In genomic region chr16:87062569-87063442, GRCh38 we compare ENCODE assay signal across 8 cellular contexts.
A peak's percentile ranks its signal among the peaks of the same experiment; 100 is the strongest.
DNase-seq lines count a peak whose midpoint lies in the region; ATAC-seq and TF ChIP-seq lines count a peak whose summit lies in the region.

No MANE protein-coding gene starts in this region.

- H3K36me3 ChIP-seq in SJSA1, result no peaks in the 10 kb centered on the region
- H3K36me3 ChIP-seq in body of pancreas (replicated peaks in 1 of 2; ENCODE audit: insufficient read depth in 1 of 2, low read depth in 2 of 2), result no peaks in the 10 kb centered on the region
- H3K36me3 ChIP-seq in iPS-20b (ENCODE audit: insufficient read depth, low read depth, low read length), result no peaks in the 10 kb centered on the region
- no peaks in the 10 kb centered on the region for H3K36me3 ChIP-seq in spleen

- peak; percentile 18 for DNase-seq in DMS153 (lab: John Stamatoyannopoulos, UW)
- DNase-seq in HuH-7 (ENCODE audit: low spot score), result peak; percentile 98
- DNase-seq in SJSA1 (ENCODE audit: low read depth in 1 of 2, low spot score in 2 of 2), result peak; percentile 79
- peak; percentile 73 to 85 (median 76) for DNase-seq in body of pancreas
- DNase-seq in spleen, result no peak
- DNase-seq in GF-D8 (lab: John Stamatoyannopoulos, UW), result no peak

- H3K27ac ChIP-seq in SJSA1 (no peak overlapping the region), body of pancreas (no peak overlapping the region), iPS-20b (ENCODE audit: low read length) (no peak overlapping the region), spleen (no peak overlapping the region)

- 42% methylated on average over 26 of the region's 26 CpGs for WGBS in body of pancreas, 2 donors
- 44 to 48% (median 45%) methylated on average over 26 of the region's 26 CpGs for WGBS in spleen, 5 donors

- H3K9me3 ChIP-seq in SJSA1 (replicated peaks) (no peaks in the 10 kb centered on the region), body of pancreas (no peaks in the 10 kb centered on the region), iPS-20b (ENCODE audit: insufficient read depth, low read depth, low read length) (no peaks in the 10 kb centered on the region), spleen (no peaks in the 10 kb centered on the region)

- ATAC-seq in body of pancreas (peak; percentile 95), GM19452 (IDR thresholded peaks at IDR 0.05; ENCODE audit: unreplicated experiment) (no peak)

- no peak overlapping the region for H3K4me3 ChIP-seq in SJSA1
- H3K4me3 ChIP-seq in body of pancreas, result no peak overlapping the region
- H3K4me3 ChIP-seq in iPS-20b (ENCODE audit: low read length), result peak overlapping the region; percentile 36; the same call in 1 of the 2 replicates
- no peak overlapping the region for H3K4me3 ChIP-seq in spleen

- no peak overlapping the region for H3K9ac ChIP-seq in iPS-20b (ENCODE audit: low read depth, low read length)

- TF ChIP-seq CTCF in body of pancreas (IDR thresholded peaks at IDR 0.05) (peak; percentile 62 to 91 (median 69)), spleen (IDR thresholded peaks at IDR 0.05 in 8 of 11, conservative IDR thresholded peaks at IDR 0.05 in 3 of 11) (peak; percentile 46 to 81 (median 65))

- H3K4me1 ChIP-seq in SJSA1 (replicated peaks) (peaks cover 20% of the 10 kb centered on the region), body of pancreas (peaks cover 10% of the 10 kb centered on the region), iPS-20b (ENCODE audit: insufficient read depth, low read length) (no peaks in the 10 kb centered on the region), spleen (peaks cover 0 to 47% (median 16%) of the 10 kb centered on the region in 6 donors)

- intact Hi-C loops in body of pancreas (cut with DNase I) (no loop called here), spleen (cut with DNase I; ENCODE audit: low total_unique reads) (loop anchor here (2.0 kb wide), 1 partner anchor 500 kb away; no protein-coding TSS in a partner anchor)

- no peaks in the 10 kb centered on the region for H3K27me3 ChIP-seq in SJSA1 (replicated peaks)
- H3K27me3 ChIP-seq in body of pancreas, result no peaks in the 10 kb centered on the region
- H3K27me3 ChIP-seq in iPS-20b (ENCODE audit: insufficient read depth, low read length), result peaks cover 11% of the 10 kb centered on the region; the same call in 1 of the 2 replicates
- peaks cover 0 to 68% (median 14%) of the 10 kb centered on the region in 7 donors for H3K27me3 ChIP-seq in spleen (replicated peaks in 1 of 7)

- TF ChIP-seq POLR2A in body of pancreas (IDR thresholded peaks at IDR 0.05) (peak in 1 of 3 donors; percentile 10), spleen (IDR thresholded peaks at IDR 0.05) (no peak)

Comparison
In these comparisons a context has a peak if more than half of its experiments do, and no peak if none do; other contexts are left out.
1. DNase-seq: peak in DMS153 (single experiment), HuH-7 (single experiment), SJSA1 (2 of 2) and body of pancreas (4 of 4); none in spleen (single experiment) and GF-D8 (single experiment).